In genomic region chr3:195407511-195408409, GRCh38 we compare ENCODE assay signal across 13 cellular contexts. TPM values are rescaled to one million over a fixed set of nuclear protein-coding genes. Genes with fewer than 3 reads are reported as not detected.
DNase-seq lines count a peak whose midpoint lies in the region; ATAC-seq and TF ChIP-seq lines count a peak whose summit lies in the region.
"Had no signal": no experiment of that assay in that cellular context is flagged by ENCODE, and none has a peak within 500 bp of the region (broad histone marks: within the 10 kb centered on the region; RNA-seq: fewer than 3 reads in every experiment).

No MANE protein-coding gene starts in this region.

- no peaks in the 10 kb centered on the region for H3K9me2 ChIP-seq in hepatocyte (replicated peaks; ENCODE audit: insufficient read depth)

- no peaks in the 10 kb centered on the region for H3K9me3 ChIP-seq in WERI-Rb-1 (ENCODE audit: severe bottlenecking)
- H3K9me3 ChIP-seq in hepatocyte (ENCODE audit: low read depth): no peaks in the 10 kb centered on the region
- H3K9me3 ChIP-seq: HAP-1, right atrium auricular region had no signal

- intact Hi-C loops in activated CD4-positive, alpha-beta T cell treated with anti-CD3 and anti-CD28 coated beads, Interleukin-2, amount 10 ng/mL, durations not matched to agents 24 days and 14 days (cut with micrococcal nuclease): loop anchor here (2.0 kb wide), 2 partner anchors 35 to 61 kb away; partner anchors contain the start of gene ACAP2
- intact Hi-C loops in activated T-helper 2 cell treated with anti-CD3 and anti-CD28 coated beads, Interferon-gamma antibody, Interleukin-2, Interleukin-4, amounts not matched to agents 10 μg/mL and 5 μg/mL and 100 μg/mL, durations not matched to agents 14 hours and 24 hours and 36 hours (cut with micrococcal nuclease): loop anchor here (1.0 to 5.0 kb wide), 3 partner anchors 36 to 115 kb away; partner anchors contain the start of gene ACAP2

- ATAC-seq in HG03159 (IDR thresholded peaks at IDR 0.05; ENCODE audit: unreplicated experiment): peak; percentile 60

- H3K27me3 Mint-ChIP-seq in activated CD4-positive, alpha-beta T cell treated with anti-CD3 and anti-CD28 coated beads, Interleukin-2, amount 10 ng/mL, durations not matched to agents 24 days and 14 days: no peaks in the 10 kb centered on the region
- no peaks in the 10 kb centered on the region for H3K27me3 Mint-ChIP-seq in activated T-helper 2 cell treated with anti-CD3 and anti-CD28 coated beads, Interferon-gamma antibody, Interleukin-2, Interleukin-4, amounts not matched to agents 10 μg/mL and 5 μg/mL and 100 μg/mL, durations not matched to agents 14 hours and 24 hours and 36 hours (ENCODE audit: low read depth)
- peaks cover 2% of the 10 kb centered on the region for H3K27me3 Mint-ChIP-seq in glutamatergic neuron (ENCODE audit: unreplicated experiment)

- peak; percentile 62 for DNase-seq in activated CD4-positive, alpha-beta T cell treated with anti-CD3 and anti-CD28 coated beads, Interleukin-2, amount 10 ng/mL, durations not matched to agents 24 days and 14 days
- no peak for DNase-seq in activated CD4-positive, alpha-beta T cell treated with anti-CD3 and anti-CD28 coated beads for 4 hours
- DNase-seq in activated T-helper 2 cell treated with anti-CD3 and anti-CD28 coated beads, Interferon-gamma antibody, Interleukin-2, Interleukin-4, amounts not matched to agents 10 μg/mL and 5 μg/mL and 100 μg/mL, durations not matched to agents 14 hours and 24 hours and 36 hours (ENCODE audit: low spot score): no peak
- peak; percentile 31 for DNase-seq in stimulated activated CD8-positive, alpha-beta memory T cell treated with anti-CD3 and anti-CD28 coated beads, Interleukin-4, amount 100 ng/mL, for 48 hours
- no peak for DNase-seq in WERI-Rb-1
- DNase-seq in glutamatergic neuron: no peak
- no peak for DNase-seq in hepatocyte (ENCODE audit: low spot score)
- DNase-seq: DND-41, NCI-H82 had no signal

- peaks cover 87% of the 10 kb centered on the region for H3K79me2 ChIP-seq in hepatocyte

- H2AFZ ChIP-seq in hepatocyte: no peak overlapping the region

- no peak overlapping the region for H3K27ac ChIP-seq in WERI-Rb-1
- no peak overlapping the region for H3K27ac ChIP-seq in hepatocyte
- H3K27ac ChIP-seq: C4-2B, right atrium auricular region had no signal

- H3K36me3 Mint-ChIP-seq in activated CD4-positive, alpha-beta T cell treated with anti-CD3 and anti-CD28 coated beads, Interleukin-2, amount 10 ng/mL, durations not matched to agents 24 days and 14 days (ENCODE audit: low read depth): peaks cover 39% of the 10 kb centered on the region
- H3K36me3 Mint-ChIP-seq in activated T-helper 2 cell treated with anti-CD3 and anti-CD28 coated beads, Interferon-gamma antibody, Interleukin-2, Interleukin-4, amounts not matched to agents 10 μg/mL and 5 μg/mL and 100 μg/mL, durations not matched to agents 14 hours and 24 hours and 36 hours (ENCODE audit: low read depth): peaks cover 58% of the 10 kb centered on the region
- no peaks in the 10 kb centered on the region for H3K36me3 Mint-ChIP-seq in glutamatergic neuron (ENCODE audit: unreplicated experiment)

- no peak overlapping the region for H3K4me3 ChIP-seq in WERI-Rb-1 (ENCODE audit: low read depth, low read length)
- H3K4me3 ChIP-seq in hepatocyte: no peak overlapping the region
- H3K4me3 ChIP-seq: HAP-1, right atrium auricular region had no signal

- H3K4me1 ChIP-seq in hepatocyte (ENCODE audit: insufficient read depth): no peaks in the 10 kb centered on the region
- H3K4me1 ChIP-seq: right atrium auricular region had no signal

- no peak overlapping the region for H3K4me2 ChIP-seq in hepatocyte

- 94% methylated on average over 12 of the region's 12 CpGs for WGBS in hepatocyte (ENCODE audit: low lambda C conversion rate, missing lambda C conversion rate)

- TF ChIP-seq CTCF in WERI-Rb-1 (IDR thresholded peaks at IDR 0.05; ENCODE audit: low read depth, low read length) (no peak), glutamatergic neuron (IDR thresholded peaks at IDR 0.05; ENCODE audit: partially characterized antibody, unreplicated experiment) (no peak), hepatocyte (IDR thresholded peaks at IDR 0.05; ENCODE audit: poor library complexity) (no peak)

- H3K27ac Mint-ChIP-seq in activated CD4-positive, alpha-beta T cell treated with anti-CD3 and anti-CD28 coated beads, Interleukin-2, amount 10 ng/mL, durations not matched to agents 24 days and 14 days: peak overlapping the region; percentile 54
- peak overlapping the region; percentile 56 for H3K27ac Mint-ChIP-seq in activated T-helper 2 cell treated with anti-CD3 and anti-CD28 coated beads, Interferon-gamma antibody, Interleukin-2, Interleukin-4, amounts not matched to agents 10 μg/mL and 5 μg/mL and 100 μg/mL, durations not matched to agents 14 hours and 24 hours and 36 hours
- H3K27ac Mint-ChIP-seq in glutamatergic neuron (ENCODE audit: unreplicated experiment): no peak overlapping the region

- H3K27me3 ChIP-seq in WERI-Rb-1 (ENCODE audit: insufficient read depth, low read depth, severe bottlenecking): no peaks in the 10 kb centered on the region
- no peaks in the 10 kb centered on the region for H3K27me3 ChIP-seq in hepatocyte
- H3K27me3 ChIP-seq: right atrium auricular region had no signal

- peaks cover 3% of the 10 kb centered on the region for H4K20me1 ChIP-seq in hepatocyte (ENCODE audit: insufficient read depth, poor library complexity, severe bottlenecking)

- no peaks in the 10 kb centered on the region for H3K9me3 Mint-ChIP-seq in activated CD4-positive, alpha-beta T cell treated with anti-CD3 and anti-CD28 coated beads, Interleukin-2, amount 10 ng/mL, durations not matched to agents 24 days and 14 days
- peaks cover 25% of the 10 kb centered on the region for H3K9me3 Mint-ChIP-seq in activated T-helper 2 cell treated with anti-CD3 and anti-CD28 coated beads, Interferon-gamma antibody, Interleukin-2, Interleukin-4, amounts not matched to agents 10 μg/mL and 5 μg/mL and 100 μg/mL, durations not matched to agents 14 hours and 24 hours and 36 hours
- H3K9me3 Mint-ChIP-seq in glutamatergic neuron (ENCODE audit: unreplicated experiment): no peaks in the 10 kb centered on the region

- H3K4me3 Mint-ChIP-seq in activated CD4-positive, alpha-beta T cell treated with anti-CD3 and anti-CD28 coated beads, Interleukin-2, amount 10 ng/mL, durations not matched to agents 24 days and 14 days: peak overlapping the region; percentile 51
- H3K4me3 Mint-ChIP-seq in activated T-helper 2 cell treated with anti-CD3 and anti-CD28 coated beads, Interferon-gamma antibody, Interleukin-2, Interleukin-4, amounts not matched to agents 10 μg/mL and 5 μg/mL and 100 μg/mL, durations not matched to agents 14 hours and 24 hours and 36 hours (ENCODE audit: low read depth): peak overlapping the region; percentile 24
- no peak overlapping the region for H3K4me3 Mint-ChIP-seq in glutamatergic neuron (ENCODE audit: unreplicated experiment)

- no peaks in the 10 kb centered on the region for H3K36me3 ChIP-seq in WERI-Rb-1
- no peaks in the 10 kb centered on the region for H3K36me3 ChIP-seq in hepatocyte (replicated peaks; ENCODE audit: insufficient read depth, low read depth)
- H3K36me3 ChIP-seq: HAP-1, right atrium auricular region had no signal

- peaks cover 32% of the 10 kb centered on the region for H3K4me1 Mint-ChIP-seq in activated CD4-positive, alpha-beta T cell treated with anti-CD3 and anti-CD28 coated beads, Interleukin-2, amount 10 ng/mL, durations not matched to agents 24 days and 14 days
- peaks cover 32% of the 10 kb centered on the region for H3K4me1 Mint-ChIP-seq in activated T-helper 2 cell treated with anti-CD3 and anti-CD28 coated beads, Interferon-gamma antibody, Interleukin-2, Interleukin-4, amounts not matched to agents 10 μg/mL and 5 μg/mL and 100 μg/mL, durations not matched to agents 14 hours and 24 hours and 36 hours (ENCODE audit: low read depth)
- no peaks in the 10 kb centered on the region for H3K4me1 Mint-ChIP-seq in glutamatergic neuron (ENCODE audit: low read depth, unreplicated experiment)

RNA-seq across cellular contexts. Expression of gene ACAP2, which starts 35.1 kb away (rescaled TPM):
- total RNA-seq in activated CD4-positive, alpha-beta T cell treated with anti-CD3 and anti-CD28 coated beads, Interleukin-2, amount 10 ng/mL, durations not matched to agents 24 days and 14 days: 39.1 and 40.0 TPM in 2 replicates
- 49.8 and 51.5 TPM in 2 replicates for total RNA-seq in activated T-helper 2 cell treated with anti-CD3 and anti-CD28 coated beads, Interferon-gamma antibody, Interleukin-2, Interleukin-4, amounts not matched to agents 10 μg/mL and 5 μg/mL and 100 μg/mL, durations not matched to agents 14 hours and 24 hours and 36 hours
- total RNA-seq in glutamatergic neuron (ENCODE audit: unreplicated experiment): 60.9 TPM
- total RNA-seq in hepatocyte: 41.8 and 47.4 TPM in 2 replicates
- polyA plus RNA-seq in hepatocyte: 27.0 and 39.2 TPM in 2 replicates

Comparison
In these comparisons a context has a peak if more than half of its experiments do, and no peak if none do; other contexts are left out.
1. DNase-seq: peak in activated CD4-positive, alpha-beta T cell treated with anti-CD3 and anti-CD28 coated beads, Interleukin-2, amount 10 ng/mL, durations not matched to agents 24 days and 14 days (single experiment) and stimulated activated CD8-positive, alpha-beta memory T cell treated with anti-CD3 and anti-CD28 coated beads, Interleukin-4, amount 100 ng/mL, for 48 hours (single experiment); none in activated CD4-positive, alpha-beta T cell treated with anti-CD3 and anti-CD28 coated beads for 4 hours (0 of 2), activated T-helper 2 cell treated with anti-CD3 and anti-CD28 coated beads, Interferon-gamma antibody, Interleukin-2, Interleukin-4, amounts not matched to agents 10 μg/mL and 5 μg/mL and 100 μg/mL, durations not matched to agents 14 hours and 24 hours and 36 hours (single experiment), WERI-Rb-1 (single experiment), glutamatergic neuron (single experiment) and hepatocyte (single experiment).